ENCODE assay signal across 2 cellular contexts in the genomic region with DNA sequence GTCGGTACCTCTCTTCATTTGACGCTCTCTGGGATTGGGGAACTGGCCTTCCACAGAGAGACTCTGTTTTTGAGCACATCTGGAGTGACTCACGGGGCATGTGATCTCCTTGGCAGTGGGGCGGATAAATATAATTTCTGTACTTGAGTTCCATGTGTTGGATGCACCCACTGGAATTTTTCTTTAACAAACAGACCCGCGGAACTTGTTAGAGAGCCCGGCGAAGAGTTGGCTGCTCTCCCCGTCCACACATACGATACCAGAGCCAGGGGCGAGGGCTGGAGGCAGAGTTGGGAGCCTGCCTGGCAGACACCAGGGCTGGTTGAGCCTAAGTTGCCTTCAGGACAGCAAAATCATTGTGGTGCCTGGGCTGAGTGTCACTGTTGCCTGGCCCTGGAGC.
TF ChIP-seq lines count a peak whose summit lies in the region.

A gene (minus strand): TSS at position 44 of the 400 bp plus-strand sequence. CDS start 233 bp downstream, outside the sequence.

TF ChIP-seq in endothelial cell of umbilical vein, 7 proteins besides CTCF, POLR2A, EP300 and RAD21 (continued from another document):
- no peak for TF ChIP-seq MYC (IDR thresholded peaks at IDR 0.05; ENCODE audit: low read depth, low read length)
- TF ChIP-seq EZH2 (IDR thresholded peaks at IDR 0.05; ENCODE audit: borderline replicate concordance, low read depth, low read length, severe bottlenecking): no peak

TF ChIP-seq in WTC11, 78 proteins besides CTCF, POLR2A, EP300 and RAD21 (continued from another document):
- no peak for TF ChIP-seq RORB (CRISPR knock-in tag; IDR thresholded peaks at IDR 0.05)
- TF ChIP-seq, protein P1, sequence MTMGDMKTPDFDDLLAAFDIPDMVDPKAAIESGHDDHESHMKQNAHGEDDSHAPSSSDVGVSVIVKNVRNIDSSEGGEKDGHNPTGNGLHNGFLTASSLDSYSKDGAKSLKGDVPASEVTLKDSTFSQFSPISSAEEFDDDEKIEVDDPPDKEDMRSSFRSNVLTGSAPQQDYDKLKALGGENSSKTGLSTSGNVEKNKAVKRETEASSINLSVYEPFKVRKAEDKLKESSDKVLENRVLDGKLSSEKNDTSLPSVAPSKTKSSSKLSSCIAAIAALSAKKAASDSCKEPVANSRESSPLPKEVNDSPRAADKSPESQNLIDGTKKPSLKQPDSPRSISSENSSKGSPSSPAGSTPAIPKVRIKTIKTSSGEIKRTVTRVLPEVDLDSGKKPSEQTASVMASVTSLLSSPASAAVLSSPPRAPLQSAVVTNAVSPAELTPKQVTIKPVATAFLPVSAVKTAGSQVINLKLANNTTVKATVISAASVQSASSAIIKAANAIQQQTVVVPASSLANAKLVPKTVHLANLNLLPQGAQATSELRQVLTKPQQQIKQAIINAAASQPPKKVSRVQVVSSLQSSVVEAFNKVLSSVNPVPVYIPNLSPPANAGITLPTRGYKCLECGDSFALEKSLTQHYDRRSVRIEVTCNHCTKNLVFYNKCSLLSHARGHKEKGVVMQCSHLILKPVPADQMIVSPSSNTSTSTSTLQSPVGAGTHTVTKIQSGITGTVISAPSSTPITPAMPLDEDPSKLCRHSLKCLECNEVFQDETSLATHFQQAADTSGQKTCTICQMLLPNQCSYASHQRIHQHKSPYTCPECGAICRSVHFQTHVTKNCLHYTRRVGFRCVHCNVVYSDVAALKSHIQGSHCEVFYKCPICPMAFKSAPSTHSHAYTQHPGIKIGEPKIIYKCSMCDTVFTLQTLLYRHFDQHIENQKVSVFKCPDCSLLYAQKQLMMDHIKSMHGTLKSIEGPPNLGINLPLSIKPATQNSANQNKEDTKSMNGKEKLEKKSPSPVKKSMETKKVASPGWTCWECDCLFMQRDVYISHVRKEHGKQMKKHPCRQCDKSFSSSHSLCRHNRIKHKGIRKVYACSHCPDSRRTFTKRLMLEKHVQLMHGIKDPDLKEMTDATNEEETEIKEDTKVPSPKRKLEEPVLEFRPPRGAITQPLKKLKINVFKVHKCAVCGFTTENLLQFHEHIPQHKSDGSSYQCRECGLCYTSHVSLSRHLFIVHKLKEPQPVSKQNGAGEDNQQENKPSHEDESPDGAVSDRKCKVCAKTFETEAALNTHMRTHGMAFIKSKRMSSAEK (CRISPR knock-in tag; IDR thresholded peaks at IDR 0.05; ENCODE audit: borderline replicate concordance): no peak
- no peak for TF ChIP-seq CREB1 (CRISPR knock-in tag; IDR thresholded peaks at IDR 0.05)
- no peak for TF ChIP-seq ZNF121 (CRISPR knock-in tag; IDR thresholded peaks at IDR 0.05)
- no peak for TF ChIP-seq ESRRA (CRISPR knock-in tag; IDR thresholded peaks at IDR 0.05; ENCODE audit: borderline replicate concordance)
- TF ChIP-seq, protein P2, sequence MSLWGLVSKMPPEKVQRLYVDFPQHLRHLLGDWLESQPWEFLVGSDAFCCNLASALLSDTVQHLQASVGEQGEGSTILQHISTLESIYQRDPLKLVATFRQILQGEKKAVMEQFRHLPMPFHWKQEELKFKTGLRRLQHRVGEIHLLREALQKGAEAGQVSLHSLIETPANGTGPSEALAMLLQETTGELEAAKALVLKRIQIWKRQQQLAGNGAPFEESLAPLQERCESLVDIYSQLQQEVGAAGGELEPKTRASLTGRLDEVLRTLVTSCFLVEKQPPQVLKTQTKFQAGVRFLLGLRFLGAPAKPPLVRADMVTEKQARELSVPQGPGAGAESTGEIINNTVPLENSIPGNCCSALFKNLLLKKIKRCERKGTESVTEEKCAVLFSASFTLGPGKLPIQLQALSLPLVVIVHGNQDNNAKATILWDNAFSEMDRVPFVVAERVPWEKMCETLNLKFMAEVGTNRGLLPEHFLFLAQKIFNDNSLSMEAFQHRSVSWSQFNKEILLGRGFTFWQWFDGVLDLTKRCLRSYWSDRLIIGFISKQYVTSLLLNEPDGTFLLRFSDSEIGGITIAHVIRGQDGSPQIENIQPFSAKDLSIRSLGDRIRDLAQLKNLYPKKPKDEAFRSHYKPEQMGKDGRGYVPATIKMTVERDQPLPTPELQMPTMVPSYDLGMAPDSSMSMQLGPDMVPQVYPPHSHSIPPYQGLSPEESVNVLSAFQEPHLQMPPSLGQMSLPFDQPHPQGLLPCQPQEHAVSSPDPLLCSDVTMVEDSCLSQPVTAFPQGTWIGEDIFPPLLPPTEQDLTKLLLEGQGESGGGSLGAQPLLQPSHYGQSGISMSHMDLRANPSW (CRISPR knock-in tag; conservative IDR thresholded peaks at IDR 0.05; ENCODE audit: low read depth): no peak
- TF ChIP-seq PRRX2 (CRISPR knock-in tag; IDR thresholded peaks at IDR 0.05): no peak
- TF ChIP-seq, protein P3, sequence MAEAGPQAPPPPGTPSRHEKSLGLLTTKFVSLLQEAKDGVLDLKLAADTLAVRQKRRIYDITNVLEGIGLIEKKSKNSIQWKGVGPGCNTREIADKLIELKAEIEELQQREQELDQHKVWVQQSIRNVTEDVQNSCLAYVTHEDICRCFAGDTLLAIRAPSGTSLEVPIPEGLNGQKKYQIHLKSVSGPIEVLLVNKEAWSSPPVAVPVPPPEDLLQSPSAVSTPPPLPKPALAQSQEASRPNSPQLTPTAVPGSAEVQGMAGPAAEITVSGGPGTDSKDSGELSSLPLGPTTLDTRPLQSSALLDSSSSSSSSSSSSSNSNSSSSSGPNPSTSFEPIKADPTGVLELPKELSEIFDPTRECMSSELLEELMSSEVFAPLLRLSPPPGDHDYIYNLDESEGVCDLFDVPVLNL (CRISPR knock-in tag; IDR thresholded peaks at IDR 0.05; ENCODE audit: borderline replicate concordance, low read depth): no peak
- TF ChIP-seq SMAD4 (CRISPR knock-in tag; IDR thresholded peaks at IDR 0.05): no peak
- TF ChIP-seq, protein P4, sequence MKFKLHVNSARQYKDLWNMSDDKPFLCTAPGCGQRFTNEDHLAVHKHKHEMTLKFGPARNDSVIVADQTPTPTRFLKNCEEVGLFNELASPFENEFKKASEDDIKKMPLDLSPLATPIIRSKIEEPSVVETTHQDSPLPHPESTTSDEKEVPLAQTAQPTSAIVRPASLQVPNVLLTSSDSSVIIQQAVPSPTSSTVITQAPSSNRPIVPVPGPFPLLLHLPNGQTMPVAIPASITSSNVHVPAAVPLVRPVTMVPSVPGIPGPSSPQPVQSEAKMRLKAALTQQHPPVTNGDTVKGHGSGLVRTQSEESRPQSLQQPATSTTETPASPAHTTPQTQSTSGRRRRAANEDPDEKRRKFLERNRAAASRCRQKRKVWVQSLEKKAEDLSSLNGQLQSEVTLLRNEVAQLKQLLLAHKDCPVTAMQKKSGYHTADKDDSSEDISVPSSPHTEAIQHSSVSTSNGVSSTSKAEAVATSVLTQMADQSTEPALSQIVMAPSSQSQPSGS (CRISPR knock-in tag; IDR thresholded peaks at IDR 0.05; ENCODE audit: borderline replicate concordance, low read depth): no peak
- no peak for TF ChIP-seq CREM (CRISPR knock-in tag; IDR thresholded peaks at IDR 0.05)
- TF ChIP-seq, protein P5, sequence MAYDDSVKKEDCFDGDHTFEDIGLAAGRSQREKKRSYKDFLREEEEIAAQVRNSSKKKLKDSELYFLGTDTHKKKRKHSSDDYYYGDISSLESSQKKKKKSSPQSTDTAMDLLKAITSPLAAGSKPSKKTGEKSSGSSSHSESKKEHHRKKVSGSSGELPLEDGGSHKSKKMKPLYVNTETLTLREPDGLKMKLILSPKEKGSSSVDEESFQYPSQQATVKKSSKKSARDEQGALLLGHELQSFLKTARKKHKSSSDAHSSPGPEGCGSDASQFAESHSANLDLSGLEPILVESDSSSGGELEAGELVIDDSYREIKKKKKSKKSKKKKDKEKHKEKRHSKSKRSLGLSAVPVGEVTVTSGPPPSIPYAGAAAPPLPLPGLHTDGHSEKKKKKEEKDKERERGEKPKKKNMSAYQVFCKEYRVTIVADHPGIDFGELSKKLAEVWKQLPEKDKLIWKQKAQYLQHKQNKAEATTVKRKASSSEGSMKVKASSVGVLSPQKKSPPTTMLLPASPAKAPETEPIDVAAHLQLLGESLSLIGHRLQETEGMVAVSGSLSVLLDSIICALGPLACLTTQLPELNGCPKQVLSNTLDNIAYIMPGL (CRISPR knock-in tag; IDR thresholded peaks at IDR 0.05): no peak
- TF ChIP-seq, protein P6, sequence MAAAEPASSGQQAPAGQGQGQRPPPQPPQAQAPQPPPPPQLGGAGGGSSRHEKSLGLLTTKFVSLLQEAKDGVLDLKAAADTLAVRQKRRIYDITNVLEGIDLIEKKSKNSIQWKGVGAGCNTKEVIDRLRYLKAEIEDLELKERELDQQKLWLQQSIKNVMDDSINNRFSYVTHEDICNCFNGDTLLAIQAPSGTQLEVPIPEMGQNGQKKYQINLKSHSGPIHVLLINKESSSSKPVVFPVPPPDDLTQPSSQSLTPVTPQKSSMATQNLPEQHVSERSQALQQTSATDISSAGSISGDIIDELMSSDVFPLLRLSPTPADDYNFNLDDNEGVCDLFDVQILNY (CRISPR knock-in tag; IDR thresholded peaks at IDR 0.05): no peak
- TF ChIP-seq ATF1 (CRISPR knock-in tag; IDR thresholded peaks at IDR 0.05): no peak
